ENCODE assay signal across 2 cellular contexts in the genomic region with DNA sequence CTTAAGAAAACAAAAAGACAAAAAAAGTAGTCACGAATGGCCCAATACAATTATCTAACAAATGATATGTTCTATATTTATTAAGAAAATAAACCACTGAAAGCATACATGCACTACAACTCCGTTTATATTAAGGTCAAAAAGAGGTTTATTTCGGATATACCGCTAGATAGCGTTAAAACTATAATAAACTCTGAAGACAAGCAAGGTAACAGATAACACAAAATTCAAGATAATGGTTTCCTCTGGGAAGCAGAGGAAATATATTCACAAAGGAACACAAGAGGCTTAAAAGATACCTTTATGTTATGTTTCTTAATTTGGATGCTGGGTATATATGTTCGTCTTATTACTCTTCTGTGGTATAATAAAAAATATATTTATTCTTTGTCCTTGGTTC.
TF ChIP-seq lines count a peak whose summit lies in the region.

No MANE protein-coding gene starts in this region.

TF ChIP-seq in IMR-90, 13 proteins besides CTCF, POLR2A, EP300 and RAD21:
- TF ChIP-seq NFE2L2 (IDR thresholded peaks at IDR 0.05; ENCODE audit: low read depth, low read length) = no peak
- TF ChIP-seq MAZ (IDR thresholded peaks at IDR 0.05; ENCODE audit: borderline replicate concordance, low read depth, low read length) = no peak
- TF ChIP-seq CHD1 (IDR thresholded peaks at IDR 0.05; ENCODE audit: low read depth, low read length) = no peak
- no peak for TF ChIP-seq SMC3 (IDR thresholded peaks at IDR 0.05; ENCODE audit: low read depth, low read length)
- TF ChIP-seq CEBPB (IDR thresholded peaks at IDR 0.05; ENCODE audit: low read depth, low read length) = no peak
- TF ChIP-seq BHLHE40 (IDR thresholded peaks at IDR 0.05; ENCODE audit: low read depth, low read length) = no peak
- TF ChIP-seq FOS (IDR thresholded peaks at IDR 0.05; ENCODE audit: low read depth, low read length) = no peak
- no peak for TF ChIP-seq MAFK (IDR thresholded peaks at IDR 0.05; ENCODE audit: low read depth, low read length)
- TF ChIP-seq, protein P1, sequence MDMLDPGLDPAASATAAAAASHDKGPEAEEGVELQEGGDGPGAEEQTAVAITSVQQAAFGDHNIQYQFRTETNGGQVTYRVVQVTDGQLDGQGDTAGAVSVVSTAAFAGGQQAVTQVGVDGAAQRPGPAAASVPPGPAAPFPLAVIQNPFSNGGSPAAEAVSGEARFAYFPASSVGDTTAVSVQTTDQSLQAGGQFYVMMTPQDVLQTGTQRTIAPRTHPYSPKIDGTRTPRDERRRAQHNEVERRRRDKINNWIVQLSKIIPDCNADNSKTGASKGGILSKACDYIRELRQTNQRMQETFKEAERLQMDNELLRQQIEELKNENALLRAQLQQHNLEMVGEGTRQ (IDR thresholded peaks at IDR 0.05; ENCODE audit: low read depth, low read length) = no peak
- no peak for TF ChIP-seq MXI1 (IDR thresholded peaks at IDR 0.05; ENCODE audit: borderline replicate concordance, low read depth, low read length)
- no peak for TF ChIP-seq ELK1 (IDR thresholded peaks at IDR 0.05; ENCODE audit: borderline replicate concordance, low read depth, low read length)

TF ChIP-seq in K562, 482 proteins besides CTCF, POLR2A, EP300 and RAD21:
- TF ChIP-seq CBX3 (IDR thresholded peaks at IDR 0.05; ENCODE audit: borderline replicate concordance in 1 of 2, low read length in 2 of 2) (no peak), ZNF644 (tag; IDR thresholded peaks at IDR 0.05; ENCODE audit: low read depth) (no peak), ZNF766 (CRISPR knock-in tag; conservative IDR thresholded peaks at IDR 0.05) (peak; percentile 74; the same call in 1 of the 2 replicates)
